ENCODE assay signal across 28 cellular contexts in genomic region chr11:18264035-18264434, GRCh38.
A peak's percentile ranks its signal among the peaks of the same experiment; 100 is the strongest.
DNase-seq lines count a peak whose midpoint lies in the region; ATAC-seq and TF ChIP-seq lines count a peak whose summit lies in the region.
"Had no signal": no experiment of that assay in that cellular context is flagged by ENCODE, and none has a peak within 500 bp of the region (broad histone marks: within the 10 kb centered on the region; RNA-seq: fewer than 3 reads in every experiment).

No MANE protein-coding gene starts in this region.

- peaks cover 2% of the 10 kb centered on the region for H3K9me3 Mint-ChIP-seq in memory B cell
- H3K9me3 Mint-ChIP-seq: CD8-positive, alpha-beta memory T cell; effector memory CD8-positive, alpha-beta T cell; GM23338; HFFc6; naive thymus-derived CD8-positive, alpha-beta T cell had no signal

- no peaks in the 10 kb centered on the region for H3K27me3 Mint-ChIP-seq in memory B cell
- H3K27me3 Mint-ChIP-seq: CD8-positive, alpha-beta memory T cell; effector memory CD8-positive, alpha-beta T cell had no signal

- DNase-seq in memory B cell (ENCODE audit: low spot score in 2 of 2): no peak
- DNase-seq in HUDEP-2 (lab: John Stamatoyannopoulos, UW; ENCODE audit: unreplicated experiment in 76 of 76): no peak
- no peak for DNase-seq in OCI-M1 (lab: John Stamatoyannopoulos, UW)
- DNase-seq: activated naive CD4-positive, alpha-beta T cell treated with Interleukin-2 at 50 U/mL for 16 hours; CD8-positive, alpha-beta memory T cell; central memory CD4-positive, alpha-beta T cell; effector memory CD8-positive, alpha-beta T cell; EL; erythroblast; HFFc6; hypothalamus; lower lobe of right lung; MM.1S; naive thymus-derived CD8-positive, alpha-beta T cell; NCI-H2029 treated with DMSO at 0.1 percent for 48 hours; NCI-H526; Peyer's patch; SHP77; sigmoid colon; stimulated activated CD4-positive, alpha-beta T cell treated with anti-CD3 and anti-CD28 coated beads, Interleukin-12 subunit alpha, Interleukin-12 subunit beta, amount 100 ng/mL, for 4 hours; stimulated activated CD4-positive, alpha-beta T cell treated with anti-CD3 and anti-CD28 coated beads, Interleukin-2, amount 100 ng/mL, for 48 hours; transverse colon had no signal

- H3K4me3 Mint-ChIP-seq in memory B cell: no peak overlapping the region
- H3K4me3 Mint-ChIP-seq: CD8-positive, alpha-beta memory T cell; effector memory CD8-positive, alpha-beta T cell; GM23338; HFFc6; naive thymus-derived CD8-positive, alpha-beta T cell had no signal

- peak overlapping the region; percentile 90 for H3K27ac Mint-ChIP-seq in memory B cell
- H3K27ac Mint-ChIP-seq: CD8-positive, alpha-beta memory T cell; effector memory CD8-positive, alpha-beta T cell; GM23338; HFFc6; naive thymus-derived CD8-positive, alpha-beta T cell; progenitor cell of endocrine pancreas had no signal

- H3K36me3 Mint-ChIP-seq in memory B cell: peaks cover 2% of the 10 kb centered on the region
- H3K36me3 Mint-ChIP-seq: CD8-positive, alpha-beta memory T cell; naive thymus-derived CD8-positive, alpha-beta T cell had no signal

- ATAC-seq in GM18858 (IDR thresholded peaks at IDR 0.05; ENCODE audit: unreplicated experiment) (peak; percentile 50), GM21360 (IDR thresholded peaks at IDR 0.05; ENCODE audit: unreplicated experiment) (peak; percentile 40), HG02885 (IDR thresholded peaks at IDR 0.05; ENCODE audit: poor library complexity, unreplicated experiment) (peak; percentile 51), memory B cell (ENCODE audit: low read depth) (no peak), SK-N-SH treated with all-trans-retinoic acid at 6 μM for 48 hours (no peak)
- ATAC-seq: effector memory CD8-positive, alpha-beta T cell; GM23338; lower lobe of right lung; naive thymus-derived CD8-positive, alpha-beta T cell had no signal

- peaks cover 27% of the 10 kb centered on the region for H3K4me1 Mint-ChIP-seq in memory B cell
- H3K4me1 Mint-ChIP-seq: GM23338 had no signal

TF ChIP-seq in SK-N-SH treated with all-trans-retinoic acid at 6 μM for 48 hours, 23 proteins besides CTCF, POLR2A, EP300 and RAD21:
- TF ChIP-seq TCF4 (CRISPR knock-in tag; IDR thresholded peaks at IDR 0.05; ENCODE audit: borderline replicate concordance) (no peak), CSDC2 (CRISPR knock-in tag; IDR thresholded peaks at IDR 0.05) (no peak), ZNF8 (CRISPR knock-in tag; IDR thresholded peaks at IDR 0.05) (no peak), ARNTL (CRISPR knock-in tag; IDR thresholded peaks at IDR 0.05; ENCODE audit: borderline replicate concordance, low read depth) (no peak), PATZ1 (CRISPR knock-in tag; IDR thresholded peaks at IDR 0.05; ENCODE audit: borderline replicate concordance) (no peak), ZFP30 (CRISPR knock-in tag; IDR thresholded peaks at IDR 0.05) (no peak), GLIS3 (CRISPR knock-in tag; IDR thresholded peaks at IDR 0.05) (no peak), TSHZ2 (CRISPR knock-in tag; IDR thresholded peaks at IDR 0.05) (no peak), POU6F1 (CRISPR knock-in tag; IDR thresholded peaks at IDR 0.05; ENCODE audit: borderline replicate concordance, low read depth) (no peak), ZFP3 (CRISPR knock-in tag; IDR thresholded peaks at IDR 0.05) (no peak), OSR1 (CRISPR knock-in tag; IDR thresholded peaks at IDR 0.05) (no peak), ESRRG (CRISPR knock-in tag; IDR thresholded peaks at IDR 0.05) (no peak), RARB (CRISPR knock-in tag; IDR thresholded peaks at IDR 0.05) (no peak), ZC3H10 (CRISPR knock-in tag; IDR thresholded peaks at IDR 0.05) (no peak), ISL1 (CRISPR knock-in tag; IDR thresholded peaks at IDR 0.05) (no peak), CSRNP3 (CRISPR knock-in tag; IDR thresholded peaks at IDR 0.05) (no peak)
TF ChIP-seq in SK-N-SH treated with all-trans-retinoic acid at 6 μM for 48 hours: peak in this region for 0.

Comparison
In these comparisons a context has a peak if more than half of its experiments do, and no peak if none do; other contexts are left out.
1. ATAC-seq: peak in GM18858 (single experiment), GM21360 (single experiment) and HG02885 (single experiment); none in memory B cell (single experiment) and SK-N-SH treated with all-trans-retinoic acid at 6 μM for 48 hours (single experiment).